In genomic region chr6:69349776-69350175, GRCh38 we compare ENCODE assay signal across 17 cellular contexts.
DNase-seq lines count a peak whose midpoint lies in the region; ATAC-seq and TF ChIP-seq lines count a peak whose summit lies in the region.
"Had no signal": no experiment of that assay in that cellular context is flagged by ENCODE, and none has a peak within 500 bp of the region (broad histone marks: within the 10 kb centered on the region; RNA-seq: fewer than 3 reads in every experiment).

No MANE protein-coding gene starts in this region.

- ATAC-seq in lower lobe of right lung = no peak
- no peak for ATAC-seq in activated CD8-positive, alpha-beta T cell treated with anti-CD3 and anti-CD28 coated beads for 36 hours
- no peak for ATAC-seq in HG02763 (IDR thresholded peaks at IDR 0.05; ENCODE audit: unreplicated experiment)
- ATAC-seq: stimulated activated naive CD8-positive, alpha-beta T cell treated with anti-CD3 and anti-CD28 coated beads, Interleukin-15, amount 100 ng/mL, for 72 hours had no signal

- no peaks in the 10 kb centered on the region for H3K36me3 ChIP-seq in MG63
- H3K36me3 ChIP-seq in lower lobe of right lung = no peaks in the 10 kb centered on the region
- H3K36me3 ChIP-seq: sigmoid colon, vagina had no signal

- CTCF ChIA-PET in activated CD8-positive, alpha-beta T cell treated with anti-CD3 and anti-CD28 coated beads for 36 hours (lab: Charles Lee) = no interaction called here

- H3K4me1 Mint-ChIP-seq in activated CD8-positive, alpha-beta T cell treated with anti-CD3 and anti-CD28 coated beads for 36 hours (ENCODE audit: low read depth) = no peaks in the 10 kb centered on the region
- H3K4me1 Mint-ChIP-seq in T-helper 2 cell treated with Interferon-gamma antibody and Interleukin-4, amounts not matched to agents 5 μg/mL and 100 μg/mL, for 36 hours (ENCODE audit: low read depth) = no peaks in the 10 kb centered on the region
- H3K4me1 Mint-ChIP-seq: B cell; stimulated activated naive CD8-positive, alpha-beta T cell treated with anti-CD3 and anti-CD28 coated beads, Interleukin-15, amount 100 ng/mL, for 72 hours had no signal

- H3K4me3 Mint-ChIP-seq in activated CD8-positive, alpha-beta T cell treated with anti-CD3 and anti-CD28 coated beads for 36 hours = no peak overlapping the region
- no peak overlapping the region for H3K4me3 Mint-ChIP-seq in T-helper 2 cell treated with Interferon-gamma antibody and Interleukin-4, amounts not matched to agents 5 μg/mL and 100 μg/mL, for 36 hours
- H3K4me3 Mint-ChIP-seq: B cell; stimulated activated naive CD8-positive, alpha-beta T cell treated with anti-CD3 and anti-CD28 coated beads, Interleukin-15, amount 100 ng/mL, for 72 hours had no signal

- POLR2A ChIA-PET in activated CD8-positive, alpha-beta T cell treated with anti-CD3 and anti-CD28 coated beads for 36 hours (lab: Charles Lee) = no interaction called here

- H3K27me3 ChIP-seq in MG63 (no peaks in the 10 kb centered on the region), lower lobe of right lung (ENCODE audit: low read depth) (no peaks in the 10 kb centered on the region)
- H3K27me3 ChIP-seq: sigmoid colon, vagina had no signal

- H3K27me3 Mint-ChIP-seq in activated CD8-positive, alpha-beta T cell treated with anti-CD3 and anti-CD28 coated beads for 36 hours = no peaks in the 10 kb centered on the region
- no peaks in the 10 kb centered on the region for H3K27me3 Mint-ChIP-seq in T-helper 2 cell treated with Interferon-gamma antibody and Interleukin-4, amounts not matched to agents 5 μg/mL and 100 μg/mL, for 36 hours (ENCODE audit: low read depth)
- H3K27me3 Mint-ChIP-seq: B cell; stimulated activated naive CD8-positive, alpha-beta T cell treated with anti-CD3 and anti-CD28 coated beads, Interleukin-15, amount 100 ng/mL, for 72 hours had no signal

- no peak for TF ChIP-seq CTCF in lower lobe of right lung (IDR thresholded peaks at IDR 0.05)
- TF ChIP-seq CTCF in activated CD8-positive, alpha-beta T cell treated with anti-CD3 and anti-CD28 coated beads for 36 hours (IDR thresholded peaks at IDR 0.05) = no peak

- H3K4me3 ChIP-seq in MG63 = no peak overlapping the region
- no peak overlapping the region for H3K4me3 ChIP-seq in lower lobe of right lung
- H3K4me3 ChIP-seq: sigmoid colon, vagina had no signal

- no peaks in the 10 kb centered on the region for H3K4me1 ChIP-seq in lower lobe of right lung
- H3K4me1 ChIP-seq: sigmoid colon, vagina had no signal

- H3K27ac ChIP-seq in lower lobe of right lung (no peak overlapping the region), substantia nigra (ENCODE audit: low read depth, low read length, poor library complexity, severe bottlenecking) (no peak overlapping the region)
- H3K27ac ChIP-seq: sigmoid colon, vagina had no signal

- no peaks in the 10 kb centered on the region for H3K36me3 Mint-ChIP-seq in activated CD8-positive, alpha-beta T cell treated with anti-CD3 and anti-CD28 coated beads for 36 hours (ENCODE audit: low read depth)
- no peaks in the 10 kb centered on the region for H3K36me3 Mint-ChIP-seq in T-helper 2 cell treated with Interferon-gamma antibody and Interleukin-4, amounts not matched to agents 5 μg/mL and 100 μg/mL, for 36 hours (ENCODE audit: low read depth)

- H3K9me3 Mint-ChIP-seq in activated CD8-positive, alpha-beta T cell treated with anti-CD3 and anti-CD28 coated beads for 36 hours = peaks cover 9% of the 10 kb centered on the region
- H3K9me3 Mint-ChIP-seq in T-helper 2 cell treated with Interferon-gamma antibody and Interleukin-4, amounts not matched to agents 5 μg/mL and 100 μg/mL, for 36 hours = peaks cover 7% of the 10 kb centered on the region

- H3K9me3 ChIP-seq in MG63 (no peaks in the 10 kb centered on the region), lower lobe of right lung (no peaks in the 10 kb centered on the region)
- H3K9me3 ChIP-seq: sigmoid colon, vagina had no signal

- peak; percentile 7 for DNase-seq in MG63
- DNase-seq in anterior cingulate cortex (lab: John Stamatoyannopoulos, UW) = peak in 46 of 58 donors; percentile 1 to 77 (median 40)
- DNase-seq in lower lobe of right lung = peak; percentile 42
- DNase-seq in substantia nigra (lab: John Stamatoyannopoulos, UW) = peak in 42 of 49 donors; percentile 1 to 77 (median 36)
- DNase-seq in activated CD8-positive, alpha-beta T cell treated with anti-CD3 and anti-CD28 coated beads for 36 hours = no peak
- no peak for DNase-seq in T-helper 2 cell treated with Interferon-gamma antibody and Interleukin-4, amounts not matched to agents 5 μg/mL and 100 μg/mL, for 36 hours (ENCODE audit: low spot score)
- DNase-seq: activated CD4-positive, alpha-beta T cell treated with anti-CD3 and anti-CD28 coated beads, Interleukin-2, amount 50 U/mL, for 1 hour; activated naive CD4-positive, alpha-beta T cell treated with Interleukin-2 at 50 U/mL for 16 hours; HCEC 1CT; KBM-7; kidney glomerular epithelial cell; NCI-H1105; sigmoid colon; stimulated activated naive CD8-positive, alpha-beta T cell treated with anti-CD3 and anti-CD28 coated beads, Interleukin-15, amount 100 ng/mL, for 72 hours had no signal

- intact Hi-C loops in lower lobe of right lung (cut with DNase I) = no loop called here
- intact Hi-C loops in activated CD8-positive, alpha-beta T cell treated with anti-CD3 and anti-CD28 coated beads for 36 hours (cut with micrococcal nuclease) = no loop called here

- H3K27ac Mint-ChIP-seq in activated CD8-positive, alpha-beta T cell treated with anti-CD3 and anti-CD28 coated beads for 36 hours = no peak overlapping the region
- no peak overlapping the region for H3K27ac Mint-ChIP-seq in T-helper 2 cell treated with Interferon-gamma antibody and Interleukin-4, amounts not matched to agents 5 μg/mL and 100 μg/mL, for 36 hours
- H3K27ac Mint-ChIP-seq: B cell had no signal

Comparison
In these comparisons a context has a peak if more than half of its experiments do, and no peak if none do; other contexts are left out.
1. DNase-seq: peak in MG63 (single experiment), anterior cingulate cortex (46 of 58), lower lobe of right lung (single experiment) and substantia nigra (42 of 49); none in activated CD8-positive, alpha-beta T cell treated with anti-CD3 and anti-CD28 coated beads for 36 hours (single experiment) and T-helper 2 cell treated with Interferon-gamma antibody and Interleukin-4, amounts not matched to agents 5 μg/mL and 100 μg/mL, for 36 hours (single experiment).